Comparison of ENCODE assay signal across 9 cellular contexts in the genomic region with DNA sequence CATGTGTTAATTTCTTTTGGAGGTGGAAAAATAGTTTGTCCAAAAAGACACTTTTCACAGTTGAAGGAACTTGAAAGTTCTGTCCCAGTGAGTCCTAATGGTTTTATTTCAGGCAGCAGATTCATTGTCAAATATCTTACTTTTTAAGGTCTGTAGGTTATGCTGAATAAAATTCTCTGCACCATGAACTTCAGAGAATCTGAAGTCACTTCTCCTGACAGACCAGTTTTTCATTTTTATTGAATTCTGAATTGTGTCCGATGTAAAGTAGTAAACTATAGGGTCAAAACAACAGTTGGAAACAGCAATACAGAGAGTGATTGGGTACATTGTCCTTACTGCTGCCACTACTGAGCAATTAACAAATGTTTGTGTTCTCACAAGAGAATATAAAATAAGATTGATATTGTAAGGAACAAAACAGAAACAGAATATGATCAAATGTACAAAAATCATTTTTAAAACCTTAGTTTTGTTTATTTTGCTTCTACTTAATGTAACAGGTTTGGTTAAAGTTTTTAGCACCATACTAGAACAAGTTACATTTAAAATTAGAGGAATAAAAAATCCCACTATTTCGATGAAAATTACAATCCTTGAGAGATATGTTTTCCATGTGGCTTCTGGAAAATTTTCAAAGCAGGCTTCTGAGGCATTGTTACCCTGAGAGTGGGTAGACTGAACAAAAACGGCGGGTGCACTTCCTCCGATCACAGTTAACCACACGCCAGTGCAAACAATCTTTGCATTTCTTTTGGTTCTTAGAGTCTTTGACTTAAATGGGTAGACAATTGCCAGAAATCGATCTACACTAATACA. TPM values are rescaled to one million over a fixed set of nuclear protein-coding genes. Genes with fewer than 3 reads are reported as not detected.
A peak's percentile ranks its signal among the peaks of the same experiment; 100 is the strongest.
DNase-seq lines count a peak whose midpoint lies in the region; ATAC-seq and TF ChIP-seq lines count a peak whose summit lies in the region.
"Had no signal": no experiment of that assay in that cellular context is flagged by ENCODE, and none has a peak within 500 bp of the region (broad histone marks: within the 10 kb centered on the region; RNA-seq: fewer than 3 reads in every experiment).

No MANE protein-coding gene starts in this region.

- DNase-seq in activated CD4-positive, alpha-beta T cell treated with anti-CD3 and anti-CD28 coated beads, Interleukin-2, amount 50 U/mL, for 4 hours, result peak; percentile 20 to 28
- no peak for DNase-seq in fibroblast of pulmonary artery (ENCODE audit: low read depth)
- no peak for DNase-seq in ovary
- DNase-seq in dedifferentiated amniotic fluid mesenchymal stem cell (ENCODE audit: extremely low spot score), result no peak
- DNase-seq in posterior vena cava (ENCODE audit: low spot score), result no peak
- DNase-seq: left cardiac atrium had no signal

- 7 to 10% (median 9%) methylated on average over 7 of the region's 7 CpGs for WGBS in ovary, 3 donors

- no peaks in the 10 kb centered on the region; the same call in 1 of the 2 replicates for H3K36me3 ChIP-seq in ES-I3 (ENCODE audit: insufficient read depth, low read length)
- H3K36me3 ChIP-seq in ovary, result no peaks in the 10 kb centered on the region

- peak overlapping the region in 1 of 2 donors; percentile 49 for H3K27ac ChIP-seq in ovary

- TF ChIP-seq CTCF in fibroblast of pulmonary artery (IDR thresholded peaks at IDR 0.05; ENCODE audit: low read length, missing control alignments) (no peak), ovary (IDR thresholded peaks at IDR 0.05) (no peak)

- H3K27me3 ChIP-seq in ovary, result no peaks in the 10 kb centered on the region

- H3K4me3 ChIP-seq in fibroblast of pulmonary artery (replicated peaks; ENCODE audit: low read depth, low read length) (peak overlapping the region; percentile 64), ovary (peak overlapping the region; percentile 44)

- ATAC-seq in HG03196 (IDR thresholded peaks at IDR 0.05; ENCODE audit: unreplicated experiment) (no peak), GM18867 (IDR thresholded peaks at IDR 0.05; ENCODE audit: unreplicated experiment) (no peak)

- H3K9ac ChIP-seq in ES-I3 (ENCODE audit: low read depth, low read length), result peak overlapping the region; percentile 70

- TF ChIP-seq POLR2A in ovary (IDR thresholded peaks at IDR 0.05), result no peak

- H3K9me3 ChIP-seq in ES-I3 (ENCODE audit: control insufficient read depth, insufficient read depth, low read length) (no peaks in the 10 kb centered on the region), ovary (no peaks in the 10 kb centered on the region)

- no peak for TF ChIP-seq EP300 in ovary (IDR thresholded peaks at IDR 0.05)

- peaks cover 3% of the 10 kb centered on the region; the same call in 1 of the 2 replicates for H3K4me1 ChIP-seq in ES-I3 (ENCODE audit: insufficient read depth, low read length)
- H3K4me1 ChIP-seq in ovary (ENCODE audit: insufficient read depth), result peaks cover 2% of the 10 kb centered on the region

- intact Hi-C loops in ovary (cut with DNase I) (no loop called here), posterior vena cava (cut with DNase I) (no loop called here)

RNA-seq across cellular contexts. Expression of gene LPAR6, which starts 1.4 kb away (rescaled TPM):
- total RNA-seq in ovary (10 to 100 TPM in 6 of 7 donors, 1 to 10 TPM in 1; 7.7 to 25.0 (median 15.9) TPM), posterior vena cava (10 to 100 TPM; 30.9 to 40.1 TPM)
- 10 to 100 TPM; 20.2 to 21.3 TPM for polyA plus RNA-seq in ovary

Comparison
In these comparisons a context has a peak if more than half of its experiments do, and no peak if none do; other contexts are left out.
1. DNase-seq: peak in activated CD4-positive, alpha-beta T cell treated with anti-CD3 and anti-CD28 coated beads, Interleukin-2, amount 50 U/mL, for 4 hours (2 of 2); none in fibroblast of pulmonary artery (single experiment), ovary (0 of 5), dedifferentiated amniotic fluid mesenchymal stem cell (single experiment) and posterior vena cava (single experiment).